Comparison of ENCODE assay signal across 23 cellular contexts in the genomic region with DNA sequence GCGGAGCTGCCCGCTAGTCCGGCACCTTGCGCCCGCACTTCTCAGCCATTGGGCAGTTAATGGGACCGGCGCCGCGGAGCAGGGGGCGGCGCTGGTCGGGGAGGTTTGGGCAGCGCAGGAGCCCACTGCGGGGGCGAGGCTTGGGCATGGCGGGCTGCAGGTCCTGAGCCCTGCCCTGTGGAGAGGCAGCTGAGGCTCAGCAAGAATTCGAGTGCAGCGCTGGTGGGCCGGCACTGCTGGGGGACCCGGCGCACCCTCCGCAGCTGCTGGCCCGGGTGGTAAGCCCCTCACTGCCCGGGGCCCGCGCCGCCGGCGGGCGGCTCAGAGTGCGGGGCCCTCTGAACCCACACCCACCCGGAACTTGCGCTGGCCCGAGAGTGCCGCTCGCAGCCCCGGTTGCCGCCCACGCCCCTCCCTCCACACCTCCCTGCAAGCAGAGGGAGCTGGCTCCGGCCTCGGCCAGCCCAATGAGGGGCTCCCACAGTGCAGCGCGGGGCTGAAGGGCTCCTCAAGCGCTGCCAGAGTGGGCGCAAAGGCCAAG.
A peak's percentile ranks its signal among the peaks of the same experiment; 100 is the strongest.
DNase-seq lines count a peak whose midpoint lies in the region; ATAC-seq and TF ChIP-seq lines count a peak whose summit lies in the region.
"Had no signal": no experiment of that assay in that cellular context is flagged by ENCODE, and none has a peak within 500 bp of the region (broad histone marks: within the 10 kb centered on the region; RNA-seq: fewer than 3 reads in every experiment).

No MANE protein-coding gene starts in this region.

- H3K27ac ChIP-seq in gastroesophageal sphincter = no peak overlapping the region
- H3K27ac ChIP-seq: body of pancreas, esophagus squamous epithelium had no signal

- WGBS in gastroesophageal sphincter (ENCODE audit: low coverage in 1 of 2), 2 donors = 100% methylated on average over 2 of the region's 45 CpGs; no CpG with 5 or more reads in 1 of the 2 donors

- peak overlapping the region; percentile 63 for H3K9ac ChIP-seq in ES-I3 (ENCODE audit: low read depth, low read length)

- peak; percentile 25 for ATAC-seq in gastroesophageal sphincter
- no peak for ATAC-seq in HG03565 (IDR thresholded peaks at IDR 0.05; ENCODE audit: unreplicated experiment)
- ATAC-seq in GM19452 (IDR thresholded peaks at IDR 0.05; ENCODE audit: unreplicated experiment) = no peak
- ATAC-seq: body of pancreas, HepG2, left lobe of liver had no signal

- no peak overlapping the region for H3K4me3 ChIP-seq in gastroesophageal sphincter
- H3K4me3 ChIP-seq: body of pancreas, esophagus squamous epithelium had no signal

- no peak for TF ChIP-seq CTCF in gastroesophageal sphincter (IDR thresholded peaks at IDR 0.05)

- H3K36me3 ChIP-seq in ES-I3 (ENCODE audit: insufficient read depth, low read length) = no peaks in the 10 kb centered on the region
- H3K36me3 ChIP-seq in gastroesophageal sphincter = no peaks in the 10 kb centered on the region
- H3K36me3 ChIP-seq: BE2C, esophagus squamous epithelium had no signal

- no peak for TF ChIP-seq EP300 in gastroesophageal sphincter (IDR thresholded peaks at IDR 0.05)

- DNase-seq in HuH-7.5 (ENCODE audit: low spot score) (peak; percentile 8), left kidney (ENCODE audit: low read depth, low spot score) (peak; percentile 1), RKO (ENCODE audit: low spot score) (no peak), NCI-H345 treated with DMSO at 0.1 percent for 48 hours (lab: John Stamatoyannopoulos, UW; ENCODE audit: unreplicated experiment) (no peak)
- DNase-seq: activated B cell treated with CpG ODN at 0.5 μM for 24 hours; BE2C; body of pancreas; esophagus squamous epithelium; GDM1; mesendoderm; NCI-H1092; NCI-H187; OCI-M1; SIG-M5; stimulated activated CD4-positive, alpha-beta T cell treated with anti-CD3 and anti-CD28 coated beads, Interleukin-1b, Interleukin-23, amount 100 ng/mL, for 48 hours; SW 1271; T1000 had no signal

- H3K9me3 ChIP-seq in ES-I3 (ENCODE audit: control insufficient read depth, insufficient read depth, low read length) = no peaks in the 10 kb centered on the region
- peaks cover 0 to 4% (median 0%) of the 10 kb centered on the region in 3 donors for H3K9me3 ChIP-seq in gastroesophageal sphincter
- H3K9me3 ChIP-seq: BE2C, body of pancreas, esophagus squamous epithelium had no signal

- H3K4me1 ChIP-seq in ES-I3 (ENCODE audit: insufficient read depth, low read length) (no peaks in the 10 kb centered on the region; the same call in 1 of the 2 replicates), gastroesophageal sphincter (no peaks in the 10 kb centered on the region)
- H3K4me1 ChIP-seq: BE2C, body of pancreas, esophagus squamous epithelium had no signal

- no peaks in the 10 kb centered on the region for H3K27me3 ChIP-seq in gastroesophageal sphincter
- H3K27me3 ChIP-seq: BE2C, body of pancreas, esophagus squamous epithelium had no signal

- TF ChIP-seq POLR2A in gastroesophageal sphincter (IDR thresholded peaks at IDR 0.05) = no peak

Comparison
In these comparisons a context has a peak if more than half of its experiments do, and no peak if none do; other contexts are left out.
1. DNase-seq: peak in HuH-7.5 (single experiment) and left kidney (single experiment); none in RKO (single experiment) and NCI-H345 treated with DMSO at 0.1 percent for 48 hours (single experiment).